ENCODE assay signal across 8 cellular contexts in the genomic region with DNA sequence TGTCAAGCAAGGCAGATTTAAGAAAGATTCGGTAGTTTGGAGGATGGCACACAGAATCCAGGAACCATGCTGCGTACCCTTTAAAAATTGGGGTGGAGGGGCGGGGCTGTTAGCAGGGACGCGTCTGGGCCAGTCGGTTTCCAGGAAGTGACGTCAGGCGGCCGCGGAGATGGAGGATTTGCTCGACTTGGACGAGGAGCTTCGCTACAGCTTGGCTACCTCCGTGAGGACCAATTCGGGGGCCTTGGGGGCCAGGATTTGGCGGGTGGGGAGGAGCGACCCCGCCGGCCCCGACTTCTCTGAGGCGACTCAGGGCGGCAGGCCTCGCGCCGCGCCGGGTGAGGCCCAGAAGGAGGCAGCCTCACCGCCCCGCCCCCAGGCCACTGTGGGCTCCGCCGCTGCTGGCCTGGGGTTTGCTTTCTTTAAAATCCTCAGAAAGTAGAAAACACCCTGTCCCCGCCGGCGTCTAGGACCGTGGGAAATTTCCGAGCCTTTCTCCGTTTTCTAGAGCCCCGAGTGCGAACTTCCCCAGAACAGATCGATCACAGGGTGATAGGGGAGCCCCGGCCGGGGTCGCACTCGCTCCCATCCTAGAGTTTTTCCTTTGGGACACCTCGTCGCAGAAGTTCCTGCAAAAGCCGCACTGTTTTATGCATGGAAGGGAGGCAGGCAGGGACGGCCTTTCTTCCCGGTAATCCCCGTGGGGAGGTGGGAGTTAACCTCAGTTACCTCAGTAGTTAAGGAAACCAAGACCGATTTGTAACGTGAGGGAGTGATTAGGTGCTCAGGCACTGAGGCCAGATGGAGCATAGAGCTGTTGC. TPM values are rescaled to one million over a fixed set of nuclear protein-coding genes. Genes with fewer than 3 reads are reported as not detected.
A peak's percentile ranks its signal among the peaks of the same experiment; 100 is the strongest.
DNase-seq lines count a peak whose midpoint lies in the region; ATAC-seq and TF ChIP-seq lines count a peak whose summit lies in the region.

A gene (plus strand): TSS at position 146 of the 821 bp plus-strand sequence. CDS start 24 bp downstream, at position 170.

- DNase-seq in AG04449 (ENCODE audit: low read depth, low spot score) (no peak), NCI-H510A treated with DMSO at 0.1 percent for 48 hours (lab: John Stamatoyannopoulos, UW) (peak; percentile 58), chondrocyte (ENCODE audit: low spot score) (peak; percentile 94)
- DNase-seq in activated CD4-positive, alpha-beta T cell treated with anti-CD3 and anti-CD28 coated beads for 48 hours: peak; percentile 94
- DNase-seq in stimulated activated CD4-positive, alpha-beta T cell treated with anti-CD3 and anti-CD28 coated beads, Interleukin-1b, Interleukin-23, amount 100 ng/mL, for 24 hours (ENCODE audit: low read depth in 4 of 4, low spot score in 1 of 4): peak; percentile 81 to 95 (median 88)

- peak within 1 kb of the TSS; percentile 72 for H3K27ac ChIP-seq in layer of hippocampus (ENCODE audit: low read depth, low read length)

- peak within 1 kb of the TSS; percentile 94 for H3K27ac Mint-ChIP-seq in chondrocyte (ENCODE audit: unreplicated experiment)

- ATAC-seq in GM18907 (IDR thresholded peaks at IDR 0.05; ENCODE audit: unreplicated experiment) (peak; percentile 58), HG03159 (IDR thresholded peaks at IDR 0.05; ENCODE audit: unreplicated experiment) (peak; percentile 67)

- H3K4me3 ChIP-seq in AG04449 (ENCODE audit: low read depth, low read length): peak within 1 kb of the TSS; percentile 82

- H3K27me3 ChIP-seq in layer of hippocampus (ENCODE audit: control insufficient read depth, insufficient read depth, low read length): no peaks in the 10 kb centered on the region

- H3K9me3 Mint-ChIP-seq in chondrocyte (ENCODE audit: low read depth): no peaks in the 10 kb centered on the region

- TF ChIP-seq CTCF in AG04449 (IDR thresholded peaks at IDR 0.05; ENCODE audit: insufficient read depth, low read length, missing control alignments) (no peak), chondrocyte (IDR thresholded peaks at IDR 0.05) (peak; percentile 26)

- no peaks in the 10 kb centered on the region for H3K27me3 Mint-ChIP-seq in chondrocyte (ENCODE audit: low read depth)

- peaks cover 39% of the 10 kb centered on the region for H3K4me1 Mint-ChIP-seq in chondrocyte (ENCODE audit: low read depth)

- peaks cover 5% of the 10 kb centered on the region for H3K36me3 Mint-ChIP-seq in chondrocyte (ENCODE audit: low read depth)

- POLR2A ChIA-PET in AG04449 (lab: Yijun Ruan, JAX): interaction anchor here (0.7 kb wide), 1 partner anchor 275 kb away, joined by 3 read pairs; no protein-coding TSS in a partner anchor

- CTCF ChIA-PET in AG04449 (lab: Yijun Ruan, JAX): interaction anchor here (0.7 to 20.2 kb wide), 7 partner anchors 10 to 402 kb away, joined by 3 to 715 read pairs (median 5); no protein-coding TSS in a partner anchor

- H3K4me3 Mint-ChIP-seq in chondrocyte (ENCODE audit: unreplicated experiment): peak within 1 kb of the TSS; percentile 91

RNA-seq across cellular contexts. Expression of the gene that starts here (rescaled TPM):
- 25.0 to 28.6 TPM (median 28.2 TPM) in 3 replicates for total RNA-seq in chondrocyte
